ENCODE assay signal across 19 cellular contexts in the genomic region with DNA sequence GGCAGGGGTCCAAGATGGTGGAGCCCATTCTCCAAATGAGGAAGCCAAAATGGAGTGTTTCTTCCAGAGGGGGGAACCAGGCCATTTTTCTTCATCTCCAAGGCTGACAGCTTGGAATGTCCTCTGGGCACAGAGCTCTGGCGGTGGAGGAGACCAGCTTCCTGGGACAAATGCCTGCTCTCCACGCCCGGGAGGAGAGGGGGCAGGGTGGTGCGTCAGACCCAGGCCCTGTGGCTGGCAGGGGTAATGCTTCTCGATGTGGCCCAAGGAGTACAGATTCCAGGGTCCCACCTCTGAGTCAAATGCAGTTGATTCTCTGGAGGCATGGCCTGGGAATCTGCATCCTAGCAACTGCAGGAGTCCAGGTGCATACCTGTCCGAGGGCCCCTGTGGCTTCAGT. TPM values are rescaled to one million over a fixed set of nuclear protein-coding genes. Genes with fewer than 3 reads are reported as not detected.
"Had no signal": no experiment of that assay in that cellular context is flagged by ENCODE, and none has a peak within 500 bp of the region (broad histone marks: within the 10 kb centered on the region; RNA-seq: fewer than 3 reads in every experiment).

No MANE protein-coding gene starts in this region.

- H3K27me3 ChIP-seq: ovary, uterus had no signal

- H3K9me3 ChIP-seq: colonic mucosa, uterus had no signal

- H3K27ac ChIP-seq: breast epithelium, colonic mucosa, ovary, suprapubic skin, uterus had no signal

- H3K4me3 ChIP-seq: breast epithelium, colonic mucosa, dorsolateral prefrontal cortex, lung, ovary, smooth muscle cell, suprapubic skin, uterus had no signal

- H3K36me3 ChIP-seq: breast epithelium, colonic mucosa, ovary, suprapubic skin, uterus had no signal

- H3K4me1 ChIP-seq: breast epithelium, colonic mucosa had no signal

- H3K4me2 ChIP-seq: smooth muscle cell had no signal

- DNase-seq: activated CD4-positive, alpha-beta T cell treated with anti-CD3 and anti-CD28 coated beads for 1 hour; activated CD4-positive, alpha-beta T cell treated with anti-CD3 and anti-CD28 coated beads, Interleukin-2, amount 50 U/mL, for 1 hour; activated gamma-delta T cell treated with Interleukin-2 at 50 U/mL for 16 hours; activated T-cell treated with anti-CD3 and anti-CD28 coated beads, Interleukin-2, amount 50 U/mL, for 1 hour; colonic mucosa; effector memory CD8-positive, alpha-beta T cell; foreskin melanocyte; natural killer cell; ovary; stimulated activated CD4-positive, alpha-beta T cell treated with anti-CD3 and anti-CD28 coated beads, Interleukin-15, amount 100 ng/mL, for 24 hours; stimulated activated CD8-positive, alpha-beta memory T cell treated with anti-CD3 and anti-CD28 coated beads, Interleukin-4, amount 100 ng/mL, for 48 hours; T-helper 1 cell; trophoblast cell had no signal

RNA-seq across cellular contexts. Expression of a gene that starts 44.6 kb away (rescaled TPM):
- total RNA-seq: natural killer cell had no signal
